In genomic region chr12:10618338-10618987, GRCh38 we compare ENCODE assay signal across 15 cellular contexts. TPM values are rescaled to one million over a fixed set of nuclear protein-coding genes. Genes with fewer than 3 reads are reported as not detected.
DNase-seq lines count a peak whose midpoint lies in the region; TF ChIP-seq lines count a peak whose summit lies in the region.
"Had no signal": no experiment of that assay in that cellular context is flagged by ENCODE, and none has a peak within 500 bp of the region (broad histone marks: within the 10 kb centered on the region; RNA-seq: fewer than 3 reads in every experiment).

No MANE protein-coding gene starts in this region.

- H3K9me3 ChIP-seq in thyroid gland, result no peaks in the 10 kb centered on the region
- H3K9me3 ChIP-seq: left lung, neutrophil had no signal

- no peak for TF ChIP-seq POLR2A in thyroid gland (IDR thresholded peaks at IDR 0.05)

- in situ Hi-C loops in brain microvascular endothelial cell (cut with HindIII; ENCODE audit: low pct_ligation_motif_present, low sequenced_read_pairs), result no loop called here

- H3K27ac ChIP-seq in brain microvascular endothelial cell (peak overlapping the region; percentile 66), thyroid gland (no peak overlapping the region)
- H3K27ac ChIP-seq: KMS-11, left lung, neutrophil had no signal

- peak; percentile 88 for DNase-seq in AG10803 (ENCODE audit: low read depth)
- peak; percentile 83 for DNase-seq in M059J (ENCODE audit: low read depth)
- DNase-seq in brain microvascular endothelial cell, result peak; percentile 57
- DNase-seq in kidney glomerular epithelial cell (lab: John Stamatoyannopoulos, UW), result peak; percentile 75
- DNase-seq in activated T-cell treated with anti-CD3 and anti-CD28 coated beads, Interleukin-2, amount 50 U/mL, for 48 hours, result no peak
- DNase-seq in GOT3 (lab: John Stamatoyannopoulos, UW), result no peak
- DNase-seq in thyroid gland, result no peak
- no peak for DNase-seq in activated CD8-positive, alpha-beta memory T cell treated with anti-CD3 and anti-CD28 coated beads for 24 hours
- DNase-seq: activated CD8-positive, alpha-beta memory T cell treated with anti-CD3 and anti-CD28 coated beads, Interleukin-2, amount 50 U/mL, for 4 hours; CD8-positive, alpha-beta memory T cell; left lung; NCI-H2029 had no signal

- no peak overlapping the region for H3K4me3 ChIP-seq in AG10803 (ENCODE audit: low read length)
- H3K4me3 ChIP-seq in brain microvascular endothelial cell (ENCODE audit: low read depth, low read length), result no peak overlapping the region
- no peak overlapping the region for H3K4me3 ChIP-seq in thyroid gland (replicated peaks in 1 of 3)
- H3K4me3 ChIP-seq: GM23338, left lung had no signal

- no peaks in the 10 kb centered on the region for H3K27me3 ChIP-seq in brain microvascular endothelial cell (replicated peaks)
- H3K27me3 ChIP-seq in thyroid gland, result no peaks in the 10 kb centered on the region
- H3K27me3 ChIP-seq: left lung had no signal

- intact Hi-C loops in thyroid gland (cut with DNase I), result loop anchor here (10.0 kb wide), 1 partner anchor 136 kb away; no protein-coding TSS in a partner anchor

- WGBS in thyroid gland, 2 donors, result 80 to 84% methylated on average over 5 of the region's 5 CpGs

- H3K36me3 ChIP-seq in brain microvascular endothelial cell (replicated peaks) (no peaks in the 10 kb centered on the region), thyroid gland (no peaks in the 10 kb centered on the region)
- H3K36me3 ChIP-seq: left lung, neutrophil had no signal

- H3K4me1 ChIP-seq in thyroid gland, result no peaks in the 10 kb centered on the region

- TF ChIP-seq CTCF in AG10803 (conservative IDR thresholded peaks at IDR 0.05; ENCODE audit: low read length) (no peak), brain microvascular endothelial cell (IDR thresholded peaks at IDR 0.05; ENCODE audit: low read depth, low read length, missing control alignments) (no peak), thyroid gland (IDR thresholded peaks at IDR 0.05) (no peak)

RNA-seq across cellular contexts. Expression of gene MAGOHB, which starts 5.1 kb away (rescaled TPM):
- 51.5 and 90.2 TPM in 2 replicates for total RNA-seq in M059J (2014; rRNA removed; shearing (Covaris generic))
- total RNA-seq in thyroid gland, result 10 to 100 TPM; 13.1 to 17.4 (median 14.5) TPM

RNA-seq across cellular contexts. Expression of gene STYK1, which starts 55.4 kb away (rescaled TPM):
- total RNA-seq in M059J (2014; rRNA removed; shearing (Covaris generic)), result 1.6 and 5.9 TPM in 2 replicates
- total RNA-seq in thyroid gland, result under 1 TPM in 1 of 4 donors, not detected in 3; 0.40 TPM

Comparison
In these comparisons a context has a peak if more than half of its experiments do, and no peak if none do; other contexts are left out.
1. DNase-seq: peak in AG10803 (single experiment), M059J (single experiment), brain microvascular endothelial cell (single experiment) and kidney glomerular epithelial cell (single experiment); none in activated T-cell treated with anti-CD3 and anti-CD28 coated beads, Interleukin-2, amount 50 U/mL, for 48 hours (0 of 2), GOT3 (single experiment), thyroid gland (0 of 2) and activated CD8-positive, alpha-beta memory T cell treated with anti-CD3 and anti-CD28 coated beads for 24 hours (single experiment).